In the genomic region with DNA sequence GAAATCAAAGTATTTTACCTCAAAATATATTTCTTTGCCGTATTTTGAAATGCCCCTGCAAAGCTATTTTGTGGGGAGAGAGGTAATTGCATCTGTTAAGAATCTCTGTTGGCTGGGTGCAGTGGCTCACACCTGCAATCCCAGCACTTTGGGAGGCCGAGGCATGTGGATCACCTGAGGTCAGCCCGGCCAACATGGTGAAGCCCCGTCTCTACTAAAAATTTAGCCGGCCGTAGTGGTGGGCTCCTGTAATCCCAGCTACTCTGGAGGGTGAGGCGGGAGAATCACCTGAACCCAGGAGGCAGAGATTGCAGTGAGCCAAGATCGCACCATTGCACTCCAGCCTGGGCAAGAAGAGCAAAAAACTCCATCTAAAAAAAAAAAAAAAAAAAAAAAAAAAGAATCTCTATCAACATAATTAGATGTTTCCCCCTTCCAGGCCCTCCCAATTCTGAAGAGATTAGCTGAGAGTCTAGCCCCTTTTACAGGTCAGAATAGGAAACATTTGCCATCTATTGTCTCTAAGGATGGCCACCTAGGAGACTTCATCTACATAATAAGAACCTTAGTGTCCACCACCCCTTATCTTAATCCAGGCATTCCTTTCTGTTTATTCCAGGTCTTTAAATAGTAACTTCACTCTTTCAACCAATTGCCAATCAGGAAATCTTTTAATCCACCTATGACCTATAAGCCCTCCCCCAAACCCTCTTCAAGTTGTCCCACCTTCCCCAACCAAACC, we compare ENCODE assay signal across 30 cellular contexts.
"Had no signal": no experiment of that assay in that cellular context is flagged by ENCODE, and none has a peak within 500 bp of the region (broad histone marks: within the 10 kb centered on the region; RNA-seq: fewer than 3 reads in every experiment).

No MANE protein-coding gene starts in this region.

- H3K4me3 Mint-ChIP-seq: activated naive CD4-positive, alpha-beta T cell treated with anti-CD3 and anti-CD28 coated beads, Interleukin-2, amount 10 ng/mL, durations not matched to agents 7 days and 5 days; activated naive CD8-positive, alpha-beta T cell treated with anti-CD3 and anti-CD28 coated beads, Interleukin-2, amount 10 ng/mL, durations not matched to agents 7 days and 5 days; effector memory CD8-positive, alpha-beta T cell had no signal

- H3K4me2 ChIP-seq: hepatocyte had no signal

- H3K36me3 ChIP-seq: ascending aorta, gastroesophageal sphincter, pancreas, sigmoid colon, suprapubic skin, tibial artery, upper lobe of right lung had no signal

- ATAC-seq: activated CD4-positive, CD25-positive, alpha-beta regulatory T cell treated with anti-CD3 and anti-CD28 coated beads, Interleukin-2, amount 50 U/mL, for 24 hours; effector memory CD8-positive, alpha-beta T cell; gastroesophageal sphincter; left colon; naive thymus-derived CD4-positive, alpha-beta T cell; pancreas; psoas muscle; upper lobe of right lung had no signal

- H3K9me3 Mint-ChIP-seq: activated naive CD4-positive, alpha-beta T cell treated with anti-CD3 and anti-CD28 coated beads, Interleukin-2, amount 10 ng/mL, durations not matched to agents 7 days and 5 days; activated naive CD8-positive, alpha-beta T cell treated with anti-CD3 and anti-CD28 coated beads, Interleukin-2, amount 10 ng/mL, durations not matched to agents 7 days and 5 days; brain; effector memory CD8-positive, alpha-beta T cell; naive thymus-derived CD4-positive, alpha-beta T cell had no signal

- H3K4me3 ChIP-seq: ascending aorta, gastroesophageal sphincter, hepatocyte, pancreas, psoas muscle, sigmoid colon, suprapubic skin, tibial artery, upper lobe of right lung had no signal

- DNase-seq: activated CD4-positive, alpha-beta T cell treated with anti-CD3 and anti-CD28 coated beads for 48 hours; activated CD4-positive, alpha-beta T cell treated with anti-CD3 and anti-CD28 coated beads, Interleukin-2, amount 50 U/mL, for 48 hours; activated CD8-positive, alpha-beta memory T cell treated with anti-CD3 and anti-CD28 coated beads, Interleukin-2, amount 50 U/mL, for 4 hours; activated gamma-delta T cell; activated naive CD4-positive, alpha-beta T cell treated with anti-CD3 and anti-CD28 coated beads, Interleukin-2, amount 10 ng/mL, durations not matched to agents 7 days and 5 days; activated naive CD8-positive, alpha-beta T cell treated with anti-CD3 and anti-CD28 coated beads, Interleukin-2, amount 10 ng/mL, durations not matched to agents 7 days and 5 days; activated T-cell treated with anti-CD3 and anti-CD28 coated beads, Interleukin-2, amount 50 U/mL, for 1 hour; cortex of kidney; effector memory CD8-positive, alpha-beta T cell; kidney; left colon; mammary epithelial cell; midbrain; naive thymus-derived CD4-positive, alpha-beta T cell; nucleus accumbens; pancreas; psoas muscle; sigmoid colon; small intestine; stimulated activated naive CD4-positive, alpha-beta T cell; T-helper 1 cell; tibial artery; upper lobe of right lung had no signal

- H3K27me3 ChIP-seq: ascending aorta, gastroesophageal sphincter, hepatocyte, pancreas, sigmoid colon, suprapubic skin, tibial artery, upper lobe of right lung had no signal

- H3K27ac Mint-ChIP-seq: activated naive CD4-positive, alpha-beta T cell treated with anti-CD3 and anti-CD28 coated beads, Interleukin-2, amount 10 ng/mL, durations not matched to agents 7 days and 5 days; effector memory CD8-positive, alpha-beta T cell had no signal

- H3K27ac ChIP-seq: ascending aorta, gastroesophageal sphincter, hepatocyte, pancreas, psoas muscle, sigmoid colon, suprapubic skin, tibial artery, upper lobe of right lung, VCaP had no signal

- H3K36me3 Mint-ChIP-seq: activated naive CD8-positive, alpha-beta T cell treated with anti-CD3 and anti-CD28 coated beads, Interleukin-2, amount 10 ng/mL, durations not matched to agents 7 days and 5 days; brain had no signal

- H3K9me3 ChIP-seq: ascending aorta, gastroesophageal sphincter, pancreas, psoas muscle, sigmoid colon, suprapubic skin, tibial artery, upper lobe of right lung had no signal

- H2AFZ ChIP-seq: hepatocyte had no signal
